21 cellular contexts compared by ENCODE assay signal in genomic region chr22:24515025-24515338, GRCh38. TPM values are rescaled to one million over a fixed set of nuclear protein-coding genes. Genes with fewer than 3 reads are reported as not detected.
DNase-seq lines count a peak whose midpoint lies in the region; ATAC-seq and TF ChIP-seq lines count a peak whose summit lies in the region.
"Had no signal": no experiment of that assay in that cellular context is flagged by ENCODE, and none has a peak within 500 bp of the region (broad histone marks: within the 10 kb centered on the region; RNA-seq: fewer than 3 reads in every experiment).

No MANE protein-coding gene starts in this region.

- H3K27ac ChIP-seq in 22Rv1 (peak overlapping the region; percentile 31; the same call in 1 of the 2 replicates), OCI-LY3 (ENCODE audit: low read length) (no peak overlapping the region), mesenchymal stem cell (ENCODE audit: low read length, poor library complexity, severe bottlenecking) (no peak overlapping the region)
- H3K27ac ChIP-seq in BLaER1 treated with 17β-estradiol and CSF1 and Interleukin-3, amounts not matched to agents 10 nM and 100 nM: peak overlapping the region in 10 of 11 experiments; percentile 57 to 100 (median 98); a peak in 21 of 22 replicates

- peak overlapping the region; percentile 78 to 96 (median 88) for H3K4me2 ChIP-seq in BLaER1 treated with 17β-estradiol and CSF1 and Interleukin-3, amounts not matched to agents 10 nM and 100 nM
- H3K4me2 ChIP-seq in OCI-LY3 (ENCODE audit: low read length) (peak overlapping the region; percentile 34), mesenchymal stem cell (ENCODE audit: low read length, poor library complexity, severe bottlenecking) (no peak overlapping the region)
- H3K4me2 ChIP-seq: SK-N-SH had no signal

- H4K91ac ChIP-seq in mesenchymal stem cell (ENCODE audit: low read length): no peak overlapping the region

- H2AK5ac ChIP-seq in mesenchymal stem cell (ENCODE audit: low read length, severe bottlenecking): peak overlapping the region; percentile 27

- TF ChIP-seq CTCF in 22Rv1 (IDR thresholded peaks at IDR 0.05) (no peak), OCI-LY3 (IDR thresholded peaks at IDR 0.05; ENCODE audit: low read depth, low read length) (no peak)

- H3K79me1 ChIP-seq in mesenchymal stem cell (replicated peaks; ENCODE audit: low read length, poor library complexity, severe bottlenecking): no peaks in the 10 kb centered on the region

- H2BK15ac ChIP-seq in mesenchymal stem cell (ENCODE audit: low read depth, poor library complexity, severe bottlenecking): peak overlapping the region; percentile 71

- DNase-seq in mesenchymal stem cell (no peak), NCI-H524 treated with DMSO at 0.1 percent for 48 hours (lab: John Stamatoyannopoulos, UW) (no peak), nucleus accumbens (lab: John Stamatoyannopoulos, UW) (no peak)
- DNase-seq in activated T-cell treated with anti-CD3 and anti-CD28 coated beads, Interleukin-2, amount 50 U/mL, for 4 hours: no peak
- DNase-seq: C1 segment of cervical spinal cord; DMS79; NCI-H1105 treated with DMSO at 0.1 percent for 48 hours; NCI-H2029 treated with DMSO at 0.1 percent for 48 hours; NCI-H226; NCI-H510A treated with DMSO at 0.1 percent for 48 hours; NCI-H774; NK-92 treated with Interleukin-12 subunit alpha and Interleukin-12 subunit beta, amount 100 ng/mL, for 24 hours; SIG-M5; SK-N-SH had no signal

- H3K36me3 Mint-ChIP-seq in activated T-cell treated with anti-CD3 and anti-CD28 coated beads, Interleukin-2, amount 50 U/mL, for 4 hours (ENCODE audit: insufficient read depth): no peaks in the 10 kb centered on the region

- H2AFZ ChIP-seq in OCI-LY3 (ENCODE audit: low read depth, low read length) (no peak overlapping the region), mesenchymal stem cell (ENCODE audit: low read depth, low read length) (no peak overlapping the region)

- H3K4me3 Mint-ChIP-seq in activated T-cell treated with anti-CD3 and anti-CD28 coated beads, Interleukin-2, amount 50 U/mL, for 4 hours: no peak overlapping the region

- no peak overlapping the region for H2BK120ac ChIP-seq in mesenchymal stem cell (ENCODE audit: low read depth, low read length)

- H3K18ac ChIP-seq in mesenchymal stem cell (ENCODE audit: low read depth in 1 of 2, low read length in 2 of 2): peak overlapping the region in 1 of 2 experiments; percentile 29

- H2BK5ac ChIP-seq in mesenchymal stem cell (ENCODE audit: low read depth, low read length, poor library complexity, severe bottlenecking): peak overlapping the region; percentile 14

- peaks cover 96 to 100% (median 97%) of the 10 kb centered on the region in 10 experiments for H3K4me1 ChIP-seq in BLaER1 treated with 17β-estradiol and CSF1 and Interleukin-3, amounts not matched to agents 10 nM and 100 nM
- H3K4me1 ChIP-seq in OCI-LY3 (ENCODE audit: low read length) (peaks cover 41% of the 10 kb centered on the region), mesenchymal stem cell (ENCODE audit: control insufficient read depth, insufficient read depth, low read depth, low read length) (peaks cover 15% of the 10 kb centered on the region)

- peak overlapping the region in 1 of 2 experiments; percentile 34 for H2BK12ac ChIP-seq in mesenchymal stem cell (ENCODE audit: low read length in 2 of 2)

- 92% methylated on average over 8 of the region's 8 CpGs for WGBS in mesenchymal stem cell

- peak overlapping the region; percentile 12 for H4K8ac ChIP-seq in mesenchymal stem cell (ENCODE audit: low read length)

- no peak overlapping the region for H3K23ac ChIP-seq in mesenchymal stem cell (ENCODE audit: low read length in 2 of 2)

- H3K79me2 ChIP-seq in OCI-LY3 (ENCODE audit: low read length): no peaks in the 10 kb centered on the region

- no peaks in the 10 kb centered on the region for H3K27me3 Mint-ChIP-seq in activated T-cell treated with anti-CD3 and anti-CD28 coated beads, Interleukin-2, amount 50 U/mL, for 4 hours (ENCODE audit: low read depth)

- H3K27me3 ChIP-seq in BLaER1 treated with 17β-estradiol and CSF1 and Interleukin-3, amounts not matched to agents 10 nM and 100 nM: no peaks in the 10 kb centered on the region
- H3K27me3 ChIP-seq in OCI-LY3 (ENCODE audit: low read depth, low read length) (peaks cover 12% of the 10 kb centered on the region; the same call in 1 of the 2 replicates), mesenchymal stem cell (ENCODE audit: control insufficient read depth in 1 of 2, insufficient read depth in 1 of 2, low read length in 2 of 2) (peaks cover 0 to 10% of the 10 kb centered on the region in 2 experiments)

- no peak overlapping the region for H3K4ac ChIP-seq in mesenchymal stem cell (ENCODE audit: low read depth in 1 of 2, low read length in 2 of 2)

- H4K20me1 ChIP-seq in BLaER1 treated with 17β-estradiol and CSF1 and Interleukin-3, amounts not matched to agents 10 nM and 100 nM: no peaks in the 10 kb centered on the region
- no peaks in the 10 kb centered on the region for H4K20me1 ChIP-seq in OCI-LY3 (ENCODE audit: insufficient read depth, low read length)

- H3K9me3 Mint-ChIP-seq in activated T-cell treated with anti-CD3 and anti-CD28 coated beads, Interleukin-2, amount 50 U/mL, for 4 hours: no peaks in the 10 kb centered on the region

- no peak overlapping the region for H3K14ac ChIP-seq in mesenchymal stem cell (ENCODE audit: low read length in 2 of 2)

- H3K36me3 ChIP-seq in BLaER1 treated with 17β-estradiol and CSF1 and Interleukin-3, amounts not matched to agents 10 nM and 100 nM: peaks cover 0 to 26% (median 0%) of the 10 kb centered on the region in 11 experiments; a peak in 6 of 22 replicates
- no peaks in the 10 kb centered on the region for H3K36me3 ChIP-seq in OCI-LY3 (replicated peaks; ENCODE audit: low read depth, low read length)
- H3K36me3 ChIP-seq in mesenchymal stem cell (ENCODE audit: control insufficient read depth in 1 of 2, insufficient read depth in 2 of 2, low read depth in 1 of 2, low read length in 2 of 2): no peaks in the 10 kb centered on the region

- H3K9me3 ChIP-seq in BLaER1 treated with 17β-estradiol and CSF1 and Interleukin-3, amounts not matched to agents 10 nM and 100 nM (replicated peaks in 1 of 11): no peaks in the 10 kb centered on the region
- H3K9me3 ChIP-seq in OCI-LY3 (ENCODE audit: insufficient read depth, low read length): no peaks in the 10 kb centered on the region
- H3K9me3 ChIP-seq in mesenchymal stem cell (ENCODE audit: control insufficient read depth, low read length): no peaks in the 10 kb centered on the region
- H3K9me3 ChIP-seq: SK-N-SH had no signal

- H3K4me1 Mint-ChIP-seq in activated T-cell treated with anti-CD3 and anti-CD28 coated beads, Interleukin-2, amount 50 U/mL, for 4 hours (ENCODE audit: low read depth): peaks cover 12% of the 10 kb centered on the region

- no peak for ATAC-seq in activated T-cell treated with anti-CD3 and anti-CD28 coated beads, Interleukin-2, amount 50 U/mL, for 4 hours
- ATAC-seq: HCT116, Panc1 had no signal

- H3K4me3 ChIP-seq in BLaER1 treated with 17β-estradiol and CSF1 and Interleukin-3, amounts not matched to agents 10 nM and 100 nM: no peak overlapping the region
- no peak overlapping the region for H3K4me3 ChIP-seq in OCI-LY3 (ENCODE audit: low read length)
- no peak overlapping the region for H3K4me3 ChIP-seq in mesenchymal stem cell (ENCODE audit: insufficient read depth in 1 of 2, low read depth in 1 of 2, low read length in 2 of 2)

- peak overlapping the region in 9 of 11 experiments; percentile 16 to 65 (median 47); a peak in 14 of 22 replicates for H3K9ac ChIP-seq in BLaER1 treated with 17β-estradiol and CSF1 and Interleukin-3, amounts not matched to agents 10 nM and 100 nM
- no peak overlapping the region for H3K9ac ChIP-seq in OCI-LY3 (ENCODE audit: low read length)
- H3K9ac ChIP-seq in mesenchymal stem cell (ENCODE audit: low read length): no peak overlapping the region
- H3K9ac ChIP-seq: SK-N-SH had no signal

RNA-seq across cellular contexts. Expression of gene UPB1, which starts 19.9 kb away (rescaled TPM):
- 0.06 TPM for polyA plus RNA-seq in mesenchymal stem cell (2013, experiment 1 of 2)
- polyA plus RNA-seq in mesenchymal stem cell (2013, experiment 2 of 2): 0.04 TPM
- under 1 TPM; 0.16 to 0.23 (median 0.16) TPM for total RNA-seq in activated T-cell treated with anti-CD3 and anti-CD28 coated beads, Interleukin-2, amount 50 U/mL, for 4 hours
- total RNA-seq: H1, HT1080 had no signal

RNA-seq across cellular contexts. Expression of gene GUCD1, which starts 40.0 kb away (rescaled TPM):
- polyA plus RNA-seq in mesenchymal stem cell (2013, experiment 1 of 2): 72.5 TPM
- polyA plus RNA-seq in mesenchymal stem cell (2013, experiment 2 of 2): 69.0 TPM
- 100 to 1,000 TPM in 1 of 3 donors, 10 to 100 TPM in 2; 85.9 to 105 (median 92.2) TPM for total RNA-seq in activated T-cell treated with anti-CD3 and anti-CD28 coated beads, Interleukin-2, amount 50 U/mL, for 4 hours

RNA-seq across cellular contexts. Expression of gene SNRPD3, which starts 40.8 kb away (rescaled TPM):
- polyA plus RNA-seq in mesenchymal stem cell (2013, experiment 1 of 2): 65.6 TPM
- polyA plus RNA-seq in mesenchymal stem cell (2013, experiment 2 of 2): 63.3 TPM
- 100 to 1,000 TPM; 182 to 212 (median 210) TPM for total RNA-seq in activated T-cell treated with anti-CD3 and anti-CD28 coated beads, Interleukin-2, amount 50 U/mL, for 4 hours

Comparison
In these comparisons a context has a peak if more than half of its experiments do, and no peak if none do; other contexts are left out.
1. H3K27ac ChIP-seq: peak in 22Rv1 (single experiment) and BLaER1 treated with 17β-estradiol and CSF1 and Interleukin-3, amounts not matched to agents 10 nM and 100 nM (10 of 11); none in OCI-LY3 (single experiment) and mesenchymal stem cell (single experiment).
2. H3K9ac ChIP-seq: peak in BLaER1 treated with 17β-estradiol and CSF1 and Interleukin-3, amounts not matched to agents 10 nM and 100 nM (9 of 11); none in OCI-LY3 (single experiment) and mesenchymal stem cell (single experiment).